Comparison of ENCODE assay signal across 8 cellular contexts in genomic region chr12:30696103-30696408, GRCh38.
DNase-seq lines count a peak whose midpoint lies in the region; ATAC-seq and TF ChIP-seq lines count a peak whose summit lies in the region.

No MANE protein-coding gene starts in this region.

- H3K4me3 ChIP-seq in KMS-11 (IDR thresholded peaks at IDR 0.05; ENCODE audit: insufficient read depth, low read depth, low read length): no peak overlapping the region
- peak overlapping the region; percentile 91 for H3K4me3 ChIP-seq in parathyroid adenoma (ENCODE audit: low read depth, low read length)

- H3K27ac ChIP-seq in C4-2B (peak overlapping the region; percentile 89), KMS-11 (peak overlapping the region; percentile 30), parathyroid adenoma (peak overlapping the region; percentile 66)

- peak overlapping the region; percentile 96 to 98 for H3K4me3 Mint-ChIP-seq in effector memory CD8-positive, alpha-beta T cell

- peaks cover 28 to 38% of the 10 kb centered on the region in 2 donors for H3K4me1 Mint-ChIP-seq in effector memory CD8-positive, alpha-beta T cell (ENCODE audit: low read depth in 2 of 2)

- no peaks in the 10 kb centered on the region for H3K9me3 Mint-ChIP-seq in effector memory CD8-positive, alpha-beta T cell

- peaks cover 10% of the 10 kb centered on the region for H3K36me3 Mint-ChIP-seq in effector memory CD8-positive, alpha-beta T cell (ENCODE audit: insufficient read depth)

- H3K27me3 ChIP-seq in KMS-11 (ENCODE audit: insufficient read depth, low read depth) (no peaks in the 10 kb centered on the region), parathyroid adenoma (ENCODE audit: control insufficient read depth, insufficient read depth, low read length) (no peaks in the 10 kb centered on the region)

- no peaks in the 10 kb centered on the region for H3K9me3 ChIP-seq in parathyroid adenoma (ENCODE audit: control insufficient read depth, low read length)

- TF ChIP-seq CTCF in C4-2B (conservative IDR thresholded peaks at IDR 0.05) (no peak), KMS-11 (conservative IDR thresholded peaks at IDR 0.05; ENCODE audit: low read depth, low read length) (no peak), parathyroid adenoma (IDR thresholded peaks at IDR 0.05) (no peak)

- H4K20me1 ChIP-seq in KMS-11 (ENCODE audit: insufficient read depth): no peaks in the 10 kb centered on the region

- H3K4me2 ChIP-seq in KMS-11 (peak overlapping the region; percentile 87), parathyroid adenoma (ENCODE audit: low read length) (peak overlapping the region; percentile 94)

- H3K36me3 ChIP-seq in KMS-11 (ENCODE audit: insufficient read depth) (no peaks in the 10 kb centered on the region), parathyroid adenoma (ENCODE audit: control insufficient read depth, insufficient read depth, low read length) (no peaks in the 10 kb centered on the region)

- H3K27me3 Mint-ChIP-seq in effector memory CD8-positive, alpha-beta T cell: no peaks in the 10 kb centered on the region

- peak overlapping the region; percentile 78 for H3K9ac ChIP-seq in KMS-11
- no peak overlapping the region for H3K9ac ChIP-seq in parathyroid adenoma

- H3K4me1 ChIP-seq in KMS-11 (ENCODE audit: low read depth, poor library complexity, severe bottlenecking) (peaks cover 34% of the 10 kb centered on the region), parathyroid adenoma (peaks cover 18% of the 10 kb centered on the region)

- H3K79me2 ChIP-seq in KMS-11 (ENCODE audit: insufficient read depth, low read depth) (peaks cover 40% of the 10 kb centered on the region), parathyroid adenoma (no peaks in the 10 kb centered on the region)

- H3K27ac Mint-ChIP-seq in effector memory CD8-positive, alpha-beta T cell: peak overlapping the region; percentile 97 to 98

- DNase-seq in effector memory CD8-positive, alpha-beta T cell: no peak
- DNase-seq in epidermal melanocyte (ENCODE audit: insufficient read length, low spot score) (no peak), RPMI8226 (no peak)

- ATAC-seq in GM21526 (IDR thresholded peaks at IDR 0.05; ENCODE audit: low FRiP score, unreplicated experiment): peak; percentile 34
- ATAC-seq in effector memory CD8-positive, alpha-beta T cell (replicated peaks): peak; percentile 21
- no peak for ATAC-seq in GM19324 (IDR thresholded peaks at IDR 0.05; ENCODE audit: low FRiP score, unreplicated experiment)

- H2AFZ ChIP-seq in KMS-11 (ENCODE audit: low read depth) (peak overlapping the region; percentile 92), parathyroid adenoma (peak overlapping the region; percentile 93)

Comparison
In these comparisons a context has a peak if more than half of its experiments do, and no peak if none do; other contexts are left out.
1. H3K27ac ChIP-seq: peak in every context shown above with its lines; median percentile 89 in C4-2B; 66 in parathyroid adenoma; 30 in KMS-11.